ENCODE assay signal across 10 cellular contexts in the genomic region with DNA sequence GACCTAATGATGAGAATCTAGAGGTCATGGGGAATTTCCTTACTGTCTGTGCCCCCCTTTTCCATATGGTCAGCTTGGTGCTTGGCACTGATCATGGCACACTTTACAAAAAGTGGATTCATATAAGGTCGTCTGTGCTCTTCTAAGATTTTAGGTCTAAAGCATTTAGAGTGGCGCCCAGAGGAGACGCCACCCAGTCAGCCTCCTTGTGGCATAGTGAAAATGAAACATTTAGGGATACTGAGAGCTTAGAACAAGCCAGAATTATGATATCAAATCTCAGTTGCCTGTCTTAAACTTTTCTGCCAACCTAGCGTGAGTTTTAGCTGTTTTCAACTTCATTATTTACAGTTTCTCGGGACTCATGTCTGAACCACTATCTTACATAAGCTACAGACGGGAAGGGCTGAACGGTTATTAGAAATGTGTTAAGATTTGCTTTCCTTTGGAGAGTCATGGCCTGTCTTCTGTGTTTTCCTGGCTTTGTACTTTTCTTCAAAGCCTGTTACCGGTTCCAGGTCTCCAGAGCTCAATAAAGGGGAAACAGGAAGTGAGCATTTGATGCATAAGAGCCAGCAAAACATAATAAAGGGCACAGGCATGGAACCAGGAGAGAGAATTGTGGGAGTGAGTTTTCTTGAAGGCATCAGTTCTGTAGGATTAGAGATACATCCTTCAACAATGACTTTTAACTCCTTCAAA. TPM values are rescaled to one million over a fixed set of nuclear protein-coding genes. Genes with fewer than 3 reads are reported as not detected.
DNase-seq lines count a peak whose midpoint lies in the region; ATAC-seq, FAIRE-seq and TF ChIP-seq lines count a peak whose summit lies in the region.
"Had no signal": no experiment of that assay in that cellular context is flagged by ENCODE, and none has a peak within 500 bp of the region (broad histone marks: within the 10 kb centered on the region; RNA-seq: fewer than 3 reads in every experiment).

No MANE protein-coding gene starts in this region.

- BruUV-seq in Caco-2 (replicated peaks; lab: Mats Ljungman, UMichigan), result no TSS peak

- peak overlapping the region; percentile 75 for H3K27ac ChIP-seq in cingulate gyrus (ENCODE audit: low read depth, low read length)
- H3K27ac ChIP-seq in sigmoid colon, result peak overlapping the region; percentile 69 to 83 (median 82)
- H3K27ac ChIP-seq: 22Rv1 had no signal

- no peaks in the 10 kb centered on the region for H3K27me3 ChIP-seq in sigmoid colon
- no peaks in the 10 kb centered on the region for H3K27me3 ChIP-seq in Caco-2 (replicated peaks; ENCODE audit: control insufficient read depth, insufficient read depth, low read length)

- ATAC-seq in HG03457 (IDR thresholded peaks at IDR 0.05; ENCODE audit: unreplicated experiment), result peak; percentile 21

- 52 to 71% methylated on average over 8 of the region's 8 CpGs for WGBS in sigmoid colon, 2 donors

- no peak for FAIRE-seq in urothelium cell line (lab: Jason Lieb, UNC)

- DNase-seq in DMS153 (lab: John Stamatoyannopoulos, UW), result peak; percentile 34
- no peak for DNase-seq in DMS153 treated with DMSO at 0.1 percent for 48 hours (lab: John Stamatoyannopoulos, UW; ENCODE audit: unreplicated experiment)
- no peak for DNase-seq in sigmoid colon
- DNase-seq in urothelium cell line (ENCODE audit: low spot score), result no peak
- DNase-seq in Caco-2, result no peak
- no peak for DNase-seq in C1 segment of cervical spinal cord (lab: John Stamatoyannopoulos, UW)
- DNase-seq: naive B cell had no signal

- POLR2A ChIA-PET in Caco-2 (lab: Charles Lee), result no interaction called here

- H3K4me1 ChIP-seq in sigmoid colon (peaks cover 0 to 61% (median 45%) of the 10 kb centered on the region in 4 donors), Caco-2 (no peaks in the 10 kb centered on the region)

- no peak overlapping the region for H3K27ac Mint-ChIP-seq in Caco-2 (ENCODE audit: unreplicated experiment)
- H3K27ac Mint-ChIP-seq: naive B cell had no signal

- no peak for TF ChIP-seq POLR2A in sigmoid colon (IDR thresholded peaks at IDR 0.05)

- no peaks in the 10 kb centered on the region for H3K27me3 Mint-ChIP-seq in Caco-2 (ENCODE audit: insufficient read depth, unreplicated experiment)

- H3K36me3 ChIP-seq in sigmoid colon (no peaks in the 10 kb centered on the region), Caco-2 (ENCODE audit: control insufficient read depth, insufficient read depth, low read length) (no peaks in the 10 kb centered on the region)

- CTCF ChIA-PET in Caco-2 (lab: Charles Lee), result no interaction called here

- H3K4me1 Mint-ChIP-seq in Caco-2 (ENCODE audit: low read depth, unreplicated experiment), result peaks cover 23% of the 10 kb centered on the region

- H3K4me3 ChIP-seq in sigmoid colon, result no peak overlapping the region
- H3K4me3 ChIP-seq in Caco-2 (ENCODE audit: low read depth, low read length), result no peak overlapping the region

- intact Hi-C loops in sigmoid colon (cut with DNase I) (no loop called here), Caco-2 (cut with micrococcal nuclease; ENCODE audit: unreplicated experiment) (no loop called here)

- H3K9me3 ChIP-seq in sigmoid colon (no peaks in the 10 kb centered on the region), Caco-2 (no peaks in the 10 kb centered on the region)

- H3K4me3 Mint-ChIP-seq in Caco-2 (ENCODE audit: unreplicated experiment), result no peak overlapping the region

- H3K9me3 Mint-ChIP-seq in Caco-2 (ENCODE audit: unreplicated experiment), result no peaks in the 10 kb centered on the region
- H3K9me3 Mint-ChIP-seq: naive B cell had no signal

- peaks cover 12% of the 10 kb centered on the region for H3K36me3 Mint-ChIP-seq in Caco-2 (ENCODE audit: insufficient read depth, unreplicated experiment)
- H3K36me3 Mint-ChIP-seq: naive B cell had no signal

- TF ChIP-seq CTCF in sigmoid colon (IDR thresholded peaks at IDR 0.05) (no peak), Caco-2 (IDR thresholded peaks at IDR 0.05; ENCODE audit: insufficient read depth in 1 of 2, low read depth in 1 of 2, low read length in 1 of 2, severe bottlenecking in 1 of 2, unreplicated experiment in 1 of 2) (no peak)

- peak in 1 of 4 donors; percentile 7 for TF ChIP-seq EP300 in sigmoid colon (IDR thresholded peaks at IDR 0.05)

RNA-seq across cellular contexts. Expression of gene ZNRF1, which starts 13.7 kb away (rescaled TPM):
- 10 to 100 TPM; 16.9 to 33.0 (median 22.3) TPM for total RNA-seq in sigmoid colon
- 10 to 100 TPM; 10.6 to 12.2 (median 11.4) TPM for polyA plus RNA-seq in sigmoid colon
- 68.6 and 73.8 TPM in 2 replicates for total RNA-seq in Caco-2 (2022)

RNA-seq across cellular contexts. Expression of gene WDR59, which starts 27.6 kb away (rescaled TPM):
- total RNA-seq in sigmoid colon (10 to 100 TPM; 15.1 to 40.7 (median 24.6) TPM), Caco-2 (2022) (148 and 174 TPM in 2 replicates)
- polyA plus RNA-seq in sigmoid colon, result 10 to 100 TPM in 2 of 3 donors, 1 to 10 TPM in 1; 6.2 to 20.3 (median 13.8) TPM
